Comparison of ENCODE assay signal across 8 cellular contexts in the genomic region with DNA sequence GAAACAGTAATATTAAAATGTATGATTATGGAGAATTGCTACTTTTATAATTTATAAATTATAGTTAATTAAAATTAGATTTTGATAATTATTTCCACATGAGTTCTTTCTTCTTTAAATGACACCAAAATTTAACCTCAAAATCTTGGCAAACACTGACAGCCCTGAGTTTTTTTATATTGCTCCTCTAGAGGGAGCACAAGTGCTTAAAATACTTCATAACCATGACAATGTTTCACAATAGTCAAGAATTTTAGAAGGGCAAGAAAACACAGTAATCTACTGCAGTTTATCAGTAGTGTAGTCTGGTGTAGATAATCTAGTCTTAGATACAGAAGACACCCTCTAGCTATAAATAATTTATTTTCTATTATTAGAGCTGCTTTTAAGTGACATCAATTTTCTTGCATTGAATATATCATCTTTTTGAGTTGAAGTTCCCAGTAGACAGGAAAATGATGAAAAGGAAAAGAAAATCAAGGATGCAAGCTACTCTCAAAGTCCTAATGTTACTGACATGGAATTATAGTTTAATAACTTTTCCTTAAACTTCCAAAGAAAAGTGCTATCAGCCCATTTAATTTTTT. TPM values are rescaled to one million over a fixed set of nuclear protein-coding genes. Genes with fewer than 3 reads are reported as not detected.
DNase-seq lines count a peak whose midpoint lies in the region; ATAC-seq and TF ChIP-seq lines count a peak whose summit lies in the region.

No MANE protein-coding gene starts in this region.

- TF ChIP-seq POLR2A in testis (IDR thresholded peaks at IDR 0.05) = no peak

- TF ChIP-seq CTCF in BE2C (IDR thresholded peaks at IDR 0.05; ENCODE audit: low read depth, low read length) = peak; percentile 73
- peak; percentile 39 to 62 (median 51) for TF ChIP-seq CTCF in testis (IDR thresholded peaks at IDR 0.05)

- H3K36me3 ChIP-seq in BE2C = no peaks in the 10 kb centered on the region
- no peaks in the 10 kb centered on the region for H3K36me3 ChIP-seq in iPS DF 6.9 (ENCODE audit: control insufficient read depth, insufficient read depth, low read length)
- no peaks in the 10 kb centered on the region for H3K36me3 ChIP-seq in testis (ENCODE audit: low read depth, missing control alignments)

- no peak overlapping the region for H3K4me3 ChIP-seq in BE2C (ENCODE audit: low read depth, low read length)
- H3K4me3 ChIP-seq in iPS DF 6.9 (ENCODE audit: low read length) = no peak overlapping the region
- no peak overlapping the region for H3K4me3 ChIP-seq in testis

- H3K9me3 ChIP-seq in BE2C (no peaks in the 10 kb centered on the region), iPS DF 6.9 (ENCODE audit: control insufficient read depth, insufficient read depth, low read length) (no peaks in the 10 kb centered on the region), testis (no peaks in the 10 kb centered on the region)

- H3K27ac ChIP-seq in iPS DF 6.9 (ENCODE audit: low read length) (no peak overlapping the region), testis (no peak overlapping the region)

- ATAC-seq in GM18867 (IDR thresholded peaks at IDR 0.05; ENCODE audit: unreplicated experiment) = peak; percentile 70
- ATAC-seq in GM21423 (IDR thresholded peaks at IDR 0.05; ENCODE audit: unreplicated experiment) = no peak

- no peaks in the 10 kb centered on the region for H3K4me1 ChIP-seq in BE2C
- no peaks in the 10 kb centered on the region for H3K4me1 ChIP-seq in iPS DF 6.9 (ENCODE audit: control insufficient read depth, insufficient read depth, low read length)
- no peaks in the 10 kb centered on the region for H3K4me1 ChIP-seq in testis

- H3K27me3 ChIP-seq in BE2C (no peaks in the 10 kb centered on the region), iPS DF 6.9 (ENCODE audit: control insufficient read depth, insufficient read depth, low read length) (no peaks in the 10 kb centered on the region), testis (no peaks in the 10 kb centered on the region)

- intact Hi-C loops in testis (cut with DNase I; ENCODE audit: low total_unique reads) = no loop called here

- no peak for DNase-seq in BE2C
- peak; percentile 52 for DNase-seq in NCI-H2227 (lab: John Stamatoyannopoulos, UW; ENCODE audit: unreplicated experiment)
- peak; percentile 61 for DNase-seq in astrocyte of the hippocampus (ENCODE audit: low read depth, low spot score)
- DNase-seq in iPS DF 6.9 (ENCODE audit: low read depth, low spot score) = peak; percentile 9
- DNase-seq in testis = no peak
- DNase-seq in activated T-cell treated with anti-CD3 and anti-CD28 coated beads, Interleukin-2, amount 50 U/mL, for 48 hours = no peak

RNA-seq across cellular contexts. Expression of a gene that starts 14.3 kb away (rescaled TPM):
- polyA plus RNA-seq in BE2C (2012; ENCODE audit: insufficient read depth, insufficient read length, low read depth) = 135 TPM
- total RNA-seq in testis = 1 to 10 TPM; 2.7 to 4.0 TPM
- polyA plus RNA-seq in testis (ENCODE audit: insufficient read depth, low read depth, low replicate concordance) = 5.3 TPM

RNA-seq across cellular contexts. Expression of a gene that starts 32.3 kb away (rescaled TPM):
- not detected for polyA plus RNA-seq in BE2C (2012; ENCODE audit: insufficient read depth, insufficient read length, low read depth)
- total RNA-seq in testis = 1 to 10 TPM in 1 of 2 donors, under 1 TPM in 1; 0.16 to 1.3 TPM
- polyA plus RNA-seq in testis (ENCODE audit: insufficient read depth, low read depth, low replicate concordance) = 0.54 TPM

Comparison
In these comparisons a context has a peak if more than half of its experiments do, and no peak if none do; other contexts are left out.
1. DNase-seq: peak in NCI-H2227 (single experiment), astrocyte of the hippocampus (single experiment) and iPS DF 6.9 (single experiment); none in BE2C (single experiment), testis (single experiment) and activated T-cell treated with anti-CD3 and anti-CD28 coated beads, Interleukin-2, amount 50 U/mL, for 48 hours (0 of 2).